In genomic region chr5:169548315-169548714, GRCh38 we compare ENCODE assay signal across 9 cellular contexts. TPM values are rescaled to one million over a fixed set of nuclear protein-coding genes. Genes with fewer than 3 reads are reported as not detected.
A peak's percentile ranks its signal among the peaks of the same experiment; 100 is the strongest.
DNase-seq lines count a peak whose midpoint lies in the region; ATAC-seq and TF ChIP-seq lines count a peak whose summit lies in the region.
"Had no signal": no experiment of that assay in that cellular context is flagged by ENCODE, and none has a peak within 500 bp of the region (broad histone marks: within the 10 kb centered on the region; RNA-seq: fewer than 3 reads in every experiment).

No MANE protein-coding gene starts in this region.

- H3K4me1 ChIP-seq in left ventricle myocardium inferior (no peaks in the 10 kb centered on the region), upper lobe of right lung (no peaks in the 10 kb centered on the region)

- intact Hi-C loops in left ventricle myocardium inferior (cut with micrococcal nuclease): loop anchor here (5.0 kb wide), 1 partner anchor 561 kb away; no protein-coding TSS in a partner anchor
- intact Hi-C loops in upper lobe of right lung (cut with DNase I): loop anchor here (10.0 kb wide), 1 partner anchor 574 kb away; no protein-coding TSS in a partner anchor

- TF ChIP-seq CTCF in left ventricle myocardium inferior (IDR thresholded peaks at IDR 0.05; ENCODE audit: borderline replicate concordance) (peak; percentile 67), upper lobe of right lung (IDR thresholded peaks at IDR 0.05) (peak; percentile 38)

- H3K27ac ChIP-seq in left ventricle myocardium inferior (replicated peaks) (no peak overlapping the region), upper lobe of right lung (no peak overlapping the region)
- H3K27ac ChIP-seq: WERI-Rb-1 had no signal

- H3K27me3 ChIP-seq in left ventricle myocardium inferior (ENCODE audit: low read depth) (peaks cover 74% of the 10 kb centered on the region), upper lobe of right lung (peaks cover 4% of the 10 kb centered on the region)

- H3K4me3 ChIP-seq in left ventricle myocardium inferior (no peak overlapping the region), upper lobe of right lung (no peak overlapping the region)

- no peak for ATAC-seq in upper lobe of right lung
- ATAC-seq in GM21367 (IDR thresholded peaks at IDR 0.05; ENCODE audit: unreplicated experiment): no peak

- H3K36me3 ChIP-seq in left ventricle myocardium inferior (no peaks in the 10 kb centered on the region), upper lobe of right lung (no peaks in the 10 kb centered on the region)
- H3K36me3 ChIP-seq: WERI-Rb-1 had no signal

- DNase-seq in NCI-H345 (lab: John Stamatoyannopoulos, UW) (peak; percentile 30), NCI-H345 treated with DMSO at 0.1 percent for 48 hours (lab: John Stamatoyannopoulos, UW; ENCODE audit: unreplicated experiment) (no peak), SW480 (ENCODE audit: low spot score) (peak; percentile 72), left ventricle myocardium inferior (no peak), upper lobe of right lung (no peak)
- no peak for DNase-seq in activated T-cell treated with anti-CD3 and anti-CD28 coated beads, Interleukin-2, amount 50 U/mL, for 48 hours
- no peak for DNase-seq in stimulated activated CD4-positive, alpha-beta T cell treated with anti-CD3 and anti-CD28 coated beads, Interleukin-4, amount 100 ng/mL, for 24 hours
- DNase-seq: WERI-Rb-1 had no signal

- no peaks in the 10 kb centered on the region for H3K9me3 ChIP-seq in left ventricle myocardium inferior (replicated peaks)
- H3K9me3 ChIP-seq in upper lobe of right lung: no peaks in the 10 kb centered on the region

RNA-seq across cellular contexts. Expression of gene SPDL1, which starts 35.3 kb away (rescaled TPM):
- total RNA-seq in left ventricle myocardium inferior: 4.3 TPM
- 3.5 TPM for total RNA-seq in upper lobe of right lung

Comparison
In these comparisons a context has a peak if more than half of its experiments do, and no peak if none do; other contexts are left out.
1. DNase-seq: peak in NCI-H345 (single experiment) and SW480 (single experiment); none in NCI-H345 treated with DMSO at 0.1 percent for 48 hours (single experiment), left ventricle myocardium inferior (single experiment), upper lobe of right lung (single experiment), activated T-cell treated with anti-CD3 and anti-CD28 coated beads, Interleukin-2, amount 50 U/mL, for 48 hours (0 of 2) and stimulated activated CD4-positive, alpha-beta T cell treated with anti-CD3 and anti-CD28 coated beads, Interleukin-4, amount 100 ng/mL, for 24 hours (single experiment).